In the genomic region with DNA sequence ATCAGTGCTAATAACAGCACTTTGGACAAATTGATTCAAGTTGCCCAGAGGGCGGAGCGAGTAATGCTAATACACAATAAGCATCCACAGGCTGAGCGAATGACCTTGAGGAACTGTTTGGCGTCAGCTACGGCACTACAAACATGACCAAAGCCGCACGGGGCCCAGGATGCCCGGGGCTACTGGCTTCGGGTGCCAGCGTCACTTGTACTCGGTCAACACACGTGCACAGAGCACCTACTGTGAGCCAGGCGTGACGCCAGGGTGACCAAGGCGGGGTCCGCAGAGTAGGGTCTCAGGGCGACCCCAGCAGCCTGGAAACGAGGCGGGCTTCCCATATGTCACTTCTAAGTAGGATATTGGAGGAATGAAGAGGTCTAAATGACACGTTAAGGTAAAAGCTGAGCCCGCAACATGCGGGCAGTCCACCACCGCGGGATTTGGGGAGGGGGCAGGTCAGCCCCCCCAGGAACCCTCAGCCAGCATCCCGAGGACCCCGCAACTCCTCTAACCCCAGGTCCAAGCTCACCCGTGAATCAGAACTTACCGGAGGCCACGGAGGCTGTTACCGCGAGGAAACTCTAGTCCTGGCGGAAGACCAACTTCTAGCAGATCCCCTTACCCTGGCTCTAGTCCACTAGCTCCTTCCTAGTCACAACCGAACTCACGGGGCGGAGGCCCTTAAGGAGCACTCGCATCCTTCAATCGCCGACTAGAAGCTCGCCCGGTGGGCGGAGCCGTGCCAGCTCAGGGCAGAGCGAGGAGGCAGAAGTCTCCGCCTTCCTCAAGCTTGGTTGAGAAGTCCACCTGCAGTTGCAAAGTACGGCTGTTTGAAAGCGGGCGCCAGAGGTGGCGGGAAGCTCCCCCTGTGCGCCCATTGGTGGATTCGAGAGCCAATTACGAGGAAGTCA, we compare ENCODE assay signal across 8 cellular contexts. TPM values are rescaled to one million over a fixed set of nuclear protein-coding genes. Genes with fewer than 3 reads are reported as not detected.
DNase-seq lines count a peak whose midpoint lies in the region; ATAC-seq, FAIRE-seq and TF ChIP-seq lines count a peak whose summit lies in the region.

A gene with protein sequence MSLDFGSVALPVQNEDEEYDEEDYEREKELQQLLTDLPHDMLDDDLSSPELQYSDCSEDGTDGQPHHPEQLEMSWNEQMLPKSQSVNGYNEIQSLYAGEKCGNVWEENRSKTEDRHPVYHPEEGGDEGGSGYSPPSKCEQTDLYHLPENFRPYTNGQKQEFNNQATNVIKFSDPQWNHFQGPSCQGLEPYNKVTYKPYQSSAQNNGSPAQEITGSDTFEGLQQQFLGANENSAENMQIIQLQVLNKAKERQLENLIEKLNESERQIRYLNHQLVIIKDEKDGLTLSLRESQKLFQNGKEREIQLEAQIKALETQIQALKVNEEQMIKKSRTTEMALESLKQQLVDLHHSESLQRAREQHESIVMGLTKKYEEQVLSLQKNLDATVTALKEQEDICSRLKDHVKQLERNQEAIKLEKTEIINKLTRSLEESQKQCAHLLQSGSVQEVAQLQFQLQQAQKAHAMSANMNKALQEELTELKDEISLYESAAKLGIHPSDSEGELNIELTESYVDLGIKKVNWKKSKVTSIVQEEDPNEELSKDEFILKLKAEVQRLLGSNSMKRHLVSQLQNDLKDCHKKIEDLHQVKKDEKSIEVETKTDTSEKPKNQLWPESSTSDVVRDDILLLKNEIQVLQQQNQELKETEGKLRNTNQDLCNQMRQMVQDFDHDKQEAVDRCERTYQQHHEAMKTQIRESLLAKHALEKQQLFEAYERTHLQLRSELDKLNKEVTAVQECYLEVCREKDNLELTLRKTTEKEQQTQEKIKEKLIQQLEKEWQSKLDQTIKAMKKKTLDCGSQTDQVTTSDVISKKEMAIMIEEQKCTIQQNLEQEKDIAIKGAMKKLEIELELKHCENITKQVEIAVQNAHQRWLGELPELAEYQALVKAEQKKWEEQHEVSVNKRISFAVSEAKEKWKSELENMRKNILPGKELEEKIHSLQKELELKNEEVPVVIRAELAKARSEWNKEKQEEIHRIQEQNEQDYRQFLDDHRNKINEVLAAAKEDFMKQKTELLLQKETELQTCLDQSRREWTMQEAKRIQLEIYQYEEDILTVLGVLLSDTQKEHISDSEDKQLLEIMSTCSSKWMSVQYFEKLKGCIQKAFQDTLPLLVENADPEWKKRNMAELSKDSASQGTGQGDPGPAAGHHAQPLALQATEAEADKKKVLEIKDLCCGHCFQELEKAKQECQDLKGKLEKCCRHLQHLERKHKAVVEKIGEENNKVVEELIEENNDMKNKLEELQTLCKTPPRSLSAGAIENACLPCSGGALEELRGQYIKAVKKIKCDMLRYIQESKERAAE (N-terminal part only) (minus strand): TSS at position 656 of the 911 bp plus-strand sequence. CDS start 5,420 bp downstream, outside the sequence.

- DNase-seq in GM12892 (ENCODE audit: insufficient read length) = peak; percentile 62
- peak; percentile 100 for DNase-seq in NCI-H1436 (lab: John Stamatoyannopoulos, UW)
- DNase-seq in SW480 (ENCODE audit: low spot score) = peak; percentile 97
- DNase-seq in activated naive CD8-positive, alpha-beta T cell treated with anti-CD3 and anti-CD28 coated beads, Interleukin-2, amount 50 U/mL, for 16 hours (ENCODE audit: low read depth, low spot score) = peak; percentile 95
- peak; percentile 100 for DNase-seq in cardiac muscle cell (ENCODE audit: low read depth in 1 of 2, low spot score in 1 of 2)
- peak; percentile 99 for DNase-seq in transverse colon

- H3K27me3 ChIP-seq in cardiac muscle cell (peaks cover 19% of the 10 kb centered on the region), parathyroid adenoma (ENCODE audit: control insufficient read depth, insufficient read depth, low read length) (no peaks in the 10 kb centered on the region), transverse colon (no peaks in the 10 kb centered on the region)

- no peak for TF ChIP-seq EP300 in transverse colon (IDR thresholded peaks at IDR 0.05; ENCODE audit: low read depth)

- in situ Hi-C loops in transverse colon (cut with MboI; ENCODE audit: low pct_ligation_motif_present in 1 of 4, low pct_unique_long_range_greater_than_20kb in 1 of 4, low sequenced_read_pairs in 3 of 4) = loop anchor here in 1 of 4 donors (25.0 kb wide), 1 partner anchor 448 kb away; no protein-coding TSS in a partner anchor

- WGBS in transverse colon (ENCODE audit: low coverage in 1 of 2), 2 donors = 1% methylated on average over 47 of the region's 51 CpGs; no CpG with 5 or more reads in 1 of the 2 donors

- TF ChIP-seq CTCF in cardiac muscle cell (IDR thresholded peaks at IDR 0.05; ENCODE audit: low read depth, low read length) = no peak
- TF ChIP-seq CTCF in parathyroid adenoma (IDR thresholded peaks at IDR 0.05) = no peak
- peak in 1 of 5 experiments; percentile 28 for TF ChIP-seq CTCF in transverse colon (IDR thresholded peaks at IDR 0.05)

- H3K4me3 ChIP-seq in cardiac muscle cell (peak within 1 kb of the TSS; percentile 70), parathyroid adenoma (ENCODE audit: low read depth, low read length) (peak within 1 kb of the TSS; percentile 76), transverse colon (peak within 1 kb of the TSS; percentile 61 to 78 (median 70))

- H3K9me3 ChIP-seq in cardiac muscle cell (ENCODE audit: low read depth) = no peaks in the 10 kb centered on the region
- H3K9me3 ChIP-seq in parathyroid adenoma (ENCODE audit: control insufficient read depth, low read length) = no peaks in the 10 kb centered on the region
- H3K9me3 ChIP-seq in transverse colon = no peaks in the 10 kb centered on the region

- TF ChIP-seq POLR2A in GM12892 (IDR thresholded peaks at IDR 0.05; ENCODE audit: low read depth, low read length) (peak; percentile 68; the same call in 1 of the 2 replicates), transverse colon (IDR thresholded peaks at IDR 0.05) (peak; percentile 68)

- no peaks in the 10 kb centered on the region for H3K79me2 ChIP-seq in parathyroid adenoma

- no peak within 1 kb of the TSS for H3K27ac ChIP-seq in cardiac muscle cell
- no peak within 1 kb of the TSS for H3K27ac ChIP-seq in parathyroid adenoma
- H3K27ac ChIP-seq in transverse colon = peak within 1 kb of the TSS; percentile 59 to 78 (median 70)

- H3K4me1 ChIP-seq in cardiac muscle cell (ENCODE audit: low read depth) (no peaks in the 10 kb centered on the region), parathyroid adenoma (no peaks in the 10 kb centered on the region), transverse colon (peaks cover 0 to 15% (median 8%) of the 10 kb centered on the region in 4 donors)

- peak within 1 kb of the TSS; percentile 86 for H3K4me2 ChIP-seq in parathyroid adenoma (ENCODE audit: low read length)

- H2AFZ ChIP-seq in parathyroid adenoma = peak within 1 kb of the TSS; percentile 89

- ATAC-seq in HG02840 (IDR thresholded peaks at IDR 0.05; ENCODE audit: low FRiP score, unreplicated experiment) = peak; percentile 98

- FAIRE-seq in GM12892 (lab: Jason Lieb, UNC) = peak; percentile 99

- no peak within 1 kb of the TSS for H3K9ac ChIP-seq in parathyroid adenoma

- intact Hi-C loops in transverse colon (cut with DNase I; ENCODE audit: low total_unique reads) = no loop called here

- H3K36me3 ChIP-seq in cardiac muscle cell (no peaks in the 10 kb centered on the region), parathyroid adenoma (ENCODE audit: control insufficient read depth, insufficient read depth, low read length) (no peaks in the 10 kb centered on the region), transverse colon (no peaks in the 10 kb centered on the region)

RNA-seq across cellular contexts. Expression of the gene that starts here (rescaled TPM):
- 11.3 TPM for polyA plus RNA-seq in GM12892 (2012; ENCODE audit: missing spikeins)
- total RNA-seq in cardiac muscle cell (1.7 and 5.6 TPM in 2 replicates), transverse colon (10 to 100 TPM in 1 of 4 donors, 1 to 10 TPM in 3; 3.4 to 16.7 (median 9.8) TPM)
- 2.7 and 4.7 TPM in 2 replicates for polyA plus RNA-seq in cardiac muscle cell

Comparison
In these comparisons a context has a peak if more than half of its experiments do, and no peak if none do; other contexts are left out.
1. H3K27ac ChIP-seq: peak in transverse colon (4 of 4); none in cardiac muscle cell (single experiment) and parathyroid adenoma (single experiment).
2. Peak in every context shown above with its lines, with median percentiles within 50 percentile points of each other: DNase-seq and H3K4me3 ChIP-seq.